Comparison of ENCODE assay signal across 24 cellular contexts in genomic region chrX:103338663-103339062, GRCh38. TPM values are rescaled to one million over a fixed set of nuclear protein-coding genes. Genes with fewer than 3 reads are reported as not detected.
"Had no signal": no experiment of that assay in that cellular context is flagged by ENCODE, and none has a peak within 500 bp of the region (broad histone marks: within the 10 kb centered on the region; RNA-seq: fewer than 3 reads in every experiment).

No MANE protein-coding gene starts in this region.

- H3K27me3 Mint-ChIP-seq: memory B cell had no signal

- H3K9me3 Mint-ChIP-seq: activated naive CD4-positive, alpha-beta T cell treated with anti-CD3 and anti-CD28 coated beads, Interleukin-2, amount 10 ng/mL, durations not matched to agents 7 days and 5 days; activated T-helper 1 cell treated with anti-CD3 and anti-CD28 coated beads, Interleukin-12 subunit alpha, Interleukin-12 subunit beta, Interleukin-2, Interleukin-4 antibody, amounts not matched to agents 30 ng/mL and 10 ng/mL and 1 ng/mL, durations not matched to agents 14 hours and 24 hours and 36 hours; memory B cell; naive thymus-derived CD8-positive, alpha-beta T cell; neural crest cell had no signal

- H2AFZ ChIP-seq: hepatocyte had no signal

- H3K27ac Mint-ChIP-seq: activated naive CD4-positive, alpha-beta T cell treated with anti-CD3 and anti-CD28 coated beads, Interleukin-2, amount 10 ng/mL, durations not matched to agents 7 days and 5 days; activated T-helper 1 cell treated with anti-CD3 and anti-CD28 coated beads, Interleukin-12 subunit alpha, Interleukin-12 subunit beta, Interleukin-2, Interleukin-4 antibody, amounts not matched to agents 30 ng/mL and 10 ng/mL and 1 ng/mL, durations not matched to agents 14 hours and 24 hours and 36 hours; memory B cell; naive thymus-derived CD8-positive, alpha-beta T cell had no signal

- H3K4me1 ChIP-seq: right lobe of liver, thyroid gland, upper lobe of left lung, vagina had no signal

- H3K9me3 ChIP-seq: right lobe of liver, thyroid gland, upper lobe of left lung, vagina had no signal

- H3K4me3 Mint-ChIP-seq: activated naive CD4-positive, alpha-beta T cell treated with anti-CD3 and anti-CD28 coated beads, Interleukin-2, amount 10 ng/mL, durations not matched to agents 7 days and 5 days; activated T-helper 1 cell treated with anti-CD3 and anti-CD28 coated beads, Interleukin-12 subunit alpha, Interleukin-12 subunit beta, Interleukin-2, Interleukin-4 antibody, amounts not matched to agents 30 ng/mL and 10 ng/mL and 1 ng/mL, durations not matched to agents 14 hours and 24 hours and 36 hours; memory B cell; naive thymus-derived CD8-positive, alpha-beta T cell; neural crest cell had no signal

- DNase-seq: activated CD4-positive, alpha-beta T cell treated with anti-CD3 and anti-CD28 coated beads for 4 hours; activated CD4-positive, alpha-beta T cell treated with anti-CD3 and anti-CD28 coated beads, Interleukin-2, amount 50 U/mL, for 4 hours; activated effector memory CD4-positive, alpha-beta T cell treated with anti-CD3 and anti-CD28 coated beads, Interleukin-2, amount 50 U/mL, for 16 hours; activated naive CD4-positive, alpha-beta T cell treated with anti-CD3 and anti-CD28 coated beads, Interleukin-2, amount 10 ng/mL, durations not matched to agents 7 days and 5 days; activated T-cell treated with anti-CD3 and anti-CD28 coated beads for 4 hours; cortex of kidney; glutamatergic neuron; left colon; naive thymus-derived CD8-positive, alpha-beta T cell; right lobe of liver; stimulated activated CD4-positive, alpha-beta T cell treated with anti-CD3 and anti-CD28 coated beads, Interleukin-2, amount 100 ng/mL, for 48 hours; stimulated activated naive CD8-positive, alpha-beta T cell treated with anti-CD3 and anti-CD28 coated beads, Interleukin-15, Interleukin-2, amounts not matched to agents 100 U/mL and 50 U/mL, for 24 hours; T-helper 9 cell; thyroid gland had no signal

- H3K4me2 ChIP-seq: hepatocyte had no signal

- H3K4me1 Mint-ChIP-seq: neural crest cell had no signal

- H3K36me3 ChIP-seq: cardiac muscle cell, right lobe of liver, thyroid gland, upper lobe of left lung, vagina had no signal

- H3K27me3 ChIP-seq: cardiac muscle cell, hepatocyte, upper lobe of left lung, vagina had no signal

- H3K79me2 ChIP-seq: hepatocyte had no signal

- H3K4me3 ChIP-seq: cardiac muscle cell, hepatocyte, right lobe of liver, SK-N-MC, thyroid gland, upper lobe of left lung, vagina had no signal

- H3K27ac ChIP-seq: cardiac muscle cell, hepatocyte, right lobe of liver, SK-N-MC, thyroid gland, upper lobe of left lung, vagina, VCaP had no signal

- H3K36me3 Mint-ChIP-seq: activated naive CD4-positive, alpha-beta T cell treated with anti-CD3 and anti-CD28 coated beads, Interleukin-2, amount 10 ng/mL, durations not matched to agents 7 days and 5 days; memory B cell; naive thymus-derived CD8-positive, alpha-beta T cell had no signal

RNA-seq across cellular contexts. Expression of gene TCEAL7, which starts 8.6 kb away (rescaled TPM):
- total RNA-seq: activated T-helper 1 cell treated with anti-CD3 and anti-CD28 coated beads, Interleukin-12 subunit alpha, Interleukin-12 subunit beta, Interleukin-2, Interleukin-4 antibody, amounts not matched to agents 30 ng/mL and 10 ng/mL and 1 ng/mL, durations not matched to agents 14 hours and 24 hours and 36 hours; naive thymus-derived CD8-positive, alpha-beta T cell; T-helper 1 cell treated with Interleukin-12 subunit alpha and Interleukin-12 subunit beta and Interleukin-4 antibody, amounts not matched to agents 30 ng/mL and 1 ng/mL, for 36 hours had no signal
- polyA plus RNA-seq: naive thymus-derived CD8-positive, alpha-beta T cell had no signal
